ENCODE assay signal across 19 cellular contexts in genomic region chr20:58219342-58219700, GRCh38. TPM values are rescaled to one million over a fixed set of nuclear protein-coding genes. Genes with fewer than 3 reads are reported as not detected.
DNase-seq lines count a peak whose midpoint lies in the region; ATAC-seq and TF ChIP-seq lines count a peak whose summit lies in the region.
"Had no signal": no experiment of that assay in that cellular context is flagged by ENCODE, and none has a peak within 500 bp of the region (broad histone marks: within the 10 kb centered on the region; RNA-seq: fewer than 3 reads in every experiment).

No MANE protein-coding gene starts in this region.

- intact Hi-C loops in IMR-90 (cut with micrococcal nuclease): loop anchor here (10.0 kb wide), 1 partner anchor 835 kb away; no protein-coding TSS in a partner anchor

- no peaks in the 10 kb centered on the region for H3K36me3 ChIP-seq in IMR-90 (ENCODE audit: control insufficient read depth, insufficient read depth, low read length)
- H3K36me3 ChIP-seq: heart right ventricle had no signal

- H3K27ac ChIP-seq in IMR-90 (ENCODE audit: insufficient read depth, low read length): no peak overlapping the region
- H3K27ac ChIP-seq: heart right ventricle, skin epidermis had no signal

- no peak overlapping the region; the same call in 1 of the 2 replicates for H3K4me2 ChIP-seq in IMR-90 (ENCODE audit: low read depth, low read length)

- no peak overlapping the region for H2AK9ac ChIP-seq in IMR-90 (replicated peaks; ENCODE audit: low read depth, low read length, poor library complexity)

- no peak overlapping the region; the same call in 1 of the 2 replicates for H4K91ac ChIP-seq in IMR-90 (ENCODE audit: insufficient read depth, low read depth, low read length)

- WGBS in IMR-90 (ENCODE audit: extremely low coverage in 2 of 2, insufficient read length in 1 of 2), 2 experiments: no CpG with 5 or more reads among the region's 4 CpGs

- no peaks in the 10 kb centered on the region for H4K20me1 ChIP-seq in IMR-90 (ENCODE audit: insufficient read depth, low read length)

- H3K9ac ChIP-seq in IMR-90 (ENCODE audit: low read depth, low read length): no peak overlapping the region; the same call in 1 of the 2 replicates

- no peak for TF ChIP-seq RAD21 in IMR-90 (IDR thresholded peaks at IDR 0.05; ENCODE audit: low read length)

- no TSS peak for BruUV-seq in IMR-90 (replicated peaks; lab: Mats Ljungman, UMichigan)

- H3K9me1 ChIP-seq in IMR-90 (ENCODE audit: insufficient read depth, low read length): no peaks in the 10 kb centered on the region

- H4K5ac ChIP-seq in IMR-90 (ENCODE audit: low read depth, low read length): peak overlapping the region; percentile 3; the same call in 1 of the 2 replicates

- no peak overlapping the region; the same call in 1 of the 2 replicates for H3K4ac ChIP-seq in IMR-90 (ENCODE audit: low read depth, low read length)

- H3K18ac ChIP-seq in IMR-90 (ENCODE audit: low read depth, low read length): peak overlapping the region; percentile 37; the same call in 1 of the 2 replicates

- no peak overlapping the region for H2BK120ac ChIP-seq in IMR-90 (ENCODE audit: low read depth, low read length)

- H2BK5ac ChIP-seq in IMR-90 (ENCODE audit: low read depth, low read length, poor library complexity, severe bottlenecking): peak overlapping the region; percentile 42

- CTCF ChIA-PET in IMR-90 (lab: Yijun Ruan, JAX): interaction anchor here (1.0 kb wide), 1 partner anchor 10 kb away, joined by 3 read pairs; no protein-coding TSS in a partner anchor

- no peak overlapping the region for H2BK20ac ChIP-seq in IMR-90 (ENCODE audit: low read depth, low read length)

- TF ChIP-seq POLR2A in IMR-90 (IDR thresholded peaks at IDR 0.05; ENCODE audit: low read depth, low read length): no peak

- dilution Hi-C loops in IMR-90 (cut with HindIII; ENCODE audit: low sequenced_read_pairs, unreplicated experiment): no loop called here

- H2AK5ac ChIP-seq in IMR-90 (ENCODE audit: low read depth, low read length): no peak overlapping the region

- ATAC-seq in IMR-90 (ENCODE audit: low read depth): peak; percentile 72
- ATAC-seq in SK-N-SH treated with all-trans-retinoic acid at 6 μM for 48 hours: peak; percentile 65
- ATAC-seq in GM19035 (IDR thresholded peaks at IDR 0.05; ENCODE audit: unreplicated experiment): no peak
- no peak for ATAC-seq in GM18861 (IDR thresholded peaks at IDR 0.05; ENCODE audit: unreplicated experiment)
- ATAC-seq: effector memory CD8-positive, alpha-beta T cell; heart right ventricle; left cardiac atrium had no signal

- H3K79me1 ChIP-seq in IMR-90 (ENCODE audit: low read depth in 1 of 2, low read length in 2 of 2): no peaks in the 10 kb centered on the region

- POLR2A ChIA-PET in IMR-90 (lab: Charles Lee; ENCODE audit: unreplicated experiment): no interaction called here

- no peak overlapping the region for H2AFZ ChIP-seq in IMR-90 (replicated peaks; ENCODE audit: low read length, poor library complexity)

- peak overlapping the region; percentile 40; the same call in 1 of the 3 replicates for H2BK15ac ChIP-seq in IMR-90 (ENCODE audit: low read depth, low read length)

- peaks cover 3% of the 10 kb centered on the region; the same call in 1 of the 2 replicates for H3K4me1 ChIP-seq in IMR-90 (ENCODE audit: control insufficient read depth, insufficient read depth, low read length)
- H3K4me1 ChIP-seq: heart right ventricle had no signal

- H3K56ac ChIP-seq in IMR-90 (ENCODE audit: extremely low read depth, insufficient read depth, low read length): no peak overlapping the region

- H3K14ac ChIP-seq in IMR-90 (replicated peaks; ENCODE audit: low read depth, low read length): no peak overlapping the region

- DNase-seq in Daoy (ENCODE audit: low read depth) (peak; percentile 78), IMR-90 (peak; percentile 87), glomerular visceral epithelial cell (ENCODE audit: extremely low spot score) (peak; percentile 28), Kasumi-1 (lab: John Stamatoyannopoulos, UW) (no peak), HuH-7.5 (ENCODE audit: low spot score) (no peak)
- DNase-seq: activated CD4-positive, alpha-beta T cell treated with anti-CD3 and anti-CD28 coated beads for 1 hour; activated T-cell treated with anti-CD3 and anti-CD28 coated beads, Interleukin-2, amount 50 U/mL, for 24 hours; effector memory CD8-positive, alpha-beta T cell; heart right ventricle; left cardiac atrium had no signal

- no peak overlapping the region for H3K23ac ChIP-seq in IMR-90 (ENCODE audit: low read depth, low read length)

- peaks cover 6% of the 10 kb centered on the region for H3K9me3 ChIP-seq in IMR-90 (ENCODE audit: control insufficient read depth, insufficient read depth, low read length)

- no peak overlapping the region for H3K4me3 ChIP-seq in IMR-90 (ENCODE audit: insufficient read depth, low read depth, low read length)
- H3K4me3 ChIP-seq: heart right ventricle, skin epidermis had no signal

- H4K8ac ChIP-seq in IMR-90 (ENCODE audit: low read depth in 2 of 2, low read length in 2 of 2): peak overlapping the region; percentile 31 to 71; a peak in 2 of 4 replicates

- peaks cover 45% of the 10 kb centered on the region for H3K27me3 ChIP-seq in IMR-90 (ENCODE audit: control insufficient read depth, insufficient read depth, low read length)

- TF ChIP-seq CTCF in IMR-90 (conservative IDR thresholded peaks at IDR 0.05; ENCODE audit: low read depth, low read length): no peak

- in situ Hi-C loops in IMR-90 (cut with MboI; ENCODE audit: low sequenced_read_pairs): loop anchor here (10.0 kb wide), 1 partner anchor 835 kb away; no protein-coding TSS in a partner anchor

TF ChIP-seq in IMR-90, 13 proteins besides CTCF, POLR2A, EP300 and RAD21 (continues in another document):
- no peak for TF ChIP-seq MAZ (IDR thresholded peaks at IDR 0.05; ENCODE audit: borderline replicate concordance, low read depth, low read length)
- TF ChIP-seq USF2 (IDR thresholded peaks at IDR 0.05; ENCODE audit: low read depth, low read length): no peak
- TF ChIP-seq CEBPB (IDR thresholded peaks at IDR 0.05; ENCODE audit: low read depth, low read length): peak; percentile 96
- TF ChIP-seq ELK1 (IDR thresholded peaks at IDR 0.05; ENCODE audit: borderline replicate concordance, low read depth, low read length): no peak
- no peak for TF ChIP-seq SMC3 (IDR thresholded peaks at IDR 0.05; ENCODE audit: low read depth, low read length)
- TF ChIP-seq MXI1 (IDR thresholded peaks at IDR 0.05; ENCODE audit: borderline replicate concordance, low read depth, low read length): no peak
- TF ChIP-seq RCOR1 (IDR thresholded peaks at IDR 0.05; ENCODE audit: insufficient replicate concordance, low read length): no peak
- peak; percentile 75 for TF ChIP-seq FOS (IDR thresholded peaks at IDR 0.05; ENCODE audit: low read depth, low read length)

TF ChIP-seq in SK-N-SH treated with all-trans-retinoic acid at 6 μM for 48 hours, 23 proteins besides CTCF, POLR2A, EP300 and RAD21:
- TF ChIP-seq PPARA (CRISPR knock-in tag; IDR thresholded peaks at IDR 0.05; ENCODE audit: borderline replicate concordance) (no peak), TCF4 (CRISPR knock-in tag; IDR thresholded peaks at IDR 0.05; ENCODE audit: borderline replicate concordance) (peak; percentile 31; the same call in 1 of the 2 replicates), ZFP3 (CRISPR knock-in tag; IDR thresholded peaks at IDR 0.05) (no peak), RARB (CRISPR knock-in tag; IDR thresholded peaks at IDR 0.05) (no peak), CREB5 (CRISPR knock-in tag; IDR thresholded peaks at IDR 0.05; ENCODE audit: low read depth) (no peak)

RNA-seq across cellular contexts. Expression of gene ANKRD60, which starts 9.1 kb away (rescaled TPM):
- not detected in 2 replicates for total RNA-seq in Daoy (2014; rRNA removed; shearing (Covaris generic))
- total RNA-seq in IMR-90 (2012; rRNA removed): not detected in 2 replicates
- not detected in 2 replicates for polyA plus RNA-seq in IMR-90 (2012; rRNA removed)
- not detected in 2 replicates for polyA plus RNA-seq in IMR-90 (2012; cell fraction: cytosol; rRNA removed)
- not detected in 2 replicates for polyA plus RNA-seq in IMR-90 (2012; cell fraction: nucleus; rRNA removed; ENCODE audit: low replicate concordance)
- total RNA-seq: astrocyte, Caco-2, heart right ventricle, left cardiac atrium, NCI-H460, temporal lobe had no signal
- polyA plus RNA-seq: heart right ventricle, neural cell had no signal

Comparison
In these comparisons a context has a peak if more than half of its experiments do, and no peak if none do; other contexts are left out.
1. DNase-seq: peak in Daoy (single experiment), IMR-90 (single experiment) and glomerular visceral epithelial cell (single experiment); none in Kasumi-1 (0 of 2) and HuH-7.5 (single experiment).
2. ATAC-seq: peak in IMR-90 (single experiment) and SK-N-SH treated with all-trans-retinoic acid at 6 μM for 48 hours (single experiment); none in GM19035 (single experiment) and GM18861 (single experiment).